In the genomic region with DNA sequence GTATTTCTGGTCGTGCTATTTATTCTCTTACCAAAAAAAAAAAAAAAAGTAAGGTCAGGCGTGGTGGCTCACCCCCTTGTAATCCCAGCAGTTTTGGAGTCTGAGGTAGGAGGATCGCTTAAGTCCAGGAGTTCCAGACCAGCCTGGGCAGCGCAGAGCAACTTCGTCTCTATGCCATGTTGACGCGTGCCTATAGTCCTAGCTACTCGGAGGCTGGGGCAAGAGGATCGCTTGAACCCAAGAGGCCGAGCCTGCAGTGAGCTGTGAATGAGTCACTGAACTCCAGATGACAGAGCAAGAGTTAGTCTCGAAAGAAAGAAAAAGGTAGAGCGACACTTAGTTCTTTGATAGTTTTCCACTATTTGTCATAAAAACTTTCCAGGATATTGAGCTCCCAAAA, we compare ENCODE assay signal across 10 cellular contexts. TPM values are rescaled to one million over a fixed set of nuclear protein-coding genes. Genes with fewer than 3 reads are reported as not detected.
DNase-seq lines count a peak whose midpoint lies in the region; ATAC-seq, FAIRE-seq and TF ChIP-seq lines count a peak whose summit lies in the region.
"Had no signal": no experiment of that assay in that cellular context is flagged by ENCODE, and none has a peak within 500 bp of the region (broad histone marks: within the 10 kb centered on the region; RNA-seq: fewer than 3 reads in every experiment).

No MANE protein-coding gene starts in this region.

- no peaks in the 10 kb centered on the region for H3K27me3 Mint-ChIP-seq in astrocyte (ENCODE audit: low read depth, unreplicated experiment)

- peak overlapping the region; percentile 97 for H2AFZ ChIP-seq in ACC112 (ENCODE audit: low read length, unreplicated experiment)
- H2AFZ ChIP-seq in MM.1S (ENCODE audit: low read length), result peak overlapping the region; percentile 86
- peak overlapping the region; percentile 85 for H2AFZ ChIP-seq in astrocyte (ENCODE audit: low read depth, low read length)
- no peak overlapping the region for H2AFZ ChIP-seq in neural cell (ENCODE audit: low read depth, low read length)

- WGBS in esophagus squamous epithelium, 2 donors, result 68 to 86% methylated on average over 7 to 12 of the region's 12 CpGs

- H3K27ac ChIP-seq in ACC112 (ENCODE audit: low read depth, low read length) (peak overlapping the region; percentile 81; the same call in 1 of the 2 replicates), MM.1S (ENCODE audit: low read length) (peak overlapping the region; percentile 93; the same call in 1 of the 2 replicates), astrocyte (ENCODE audit: low read depth, low read length) (no peak overlapping the region), neural cell (ENCODE audit: low read length) (no peak overlapping the region), esophagus squamous epithelium (peak overlapping the region in 1 of 4 donors; percentile 98)

- H3K9me3 Mint-ChIP-seq in astrocyte (ENCODE audit: unreplicated experiment), result no peaks in the 10 kb centered on the region

- peak overlapping the region; percentile 85 for H3K4me3 Mint-ChIP-seq in astrocyte (ENCODE audit: unreplicated experiment)

- no peak for DNase-seq in MM.1S
- no peak for DNase-seq in astrocyte (ENCODE audit: low read depth)
- no peak for DNase-seq in GM13977 (ENCODE audit: low spot score)
- DNase-seq in NCI-H1417 treated with DMSO at 0.1 percent for 48 hours (lab: John Stamatoyannopoulos, UW), result no peak
- DNase-seq in esophagus squamous epithelium (lab: John Stamatoyannopoulos, UW), result no peak
- DNase-seq: GOT3, NCI-H2171 had no signal

- H3K27ac Mint-ChIP-seq in astrocyte (ENCODE audit: unreplicated experiment), result peak overlapping the region; percentile 68

- H3K9me3 ChIP-seq in MM.1S (replicated peaks; ENCODE audit: insufficient read depth, low read length), result no peaks in the 10 kb centered on the region
- H3K9me3 ChIP-seq in astrocyte (ENCODE audit: insufficient read depth, low read depth, low read length), result no peaks in the 10 kb centered on the region
- H3K9me3 ChIP-seq in neural cell (ENCODE audit: low read length), result no peaks in the 10 kb centered on the region
- no peaks in the 10 kb centered on the region for H3K9me3 ChIP-seq in esophagus squamous epithelium

- intact Hi-C loops in esophagus squamous epithelium (cut with DNase I), result no loop called here

- no peak for TF ChIP-seq POLR2A in esophagus squamous epithelium (IDR thresholded peaks at IDR 0.05)

- H3K4me1 ChIP-seq in ACC112 (ENCODE audit: control insufficient read depth, insufficient read depth, low read length, unreplicated experiment), result peaks cover 13% of the 10 kb centered on the region
- H3K4me1 ChIP-seq in MM.1S (ENCODE audit: low read length), result peaks cover 19% of the 10 kb centered on the region
- H3K4me1 ChIP-seq in astrocyte (ENCODE audit: insufficient read depth, low read length), result peaks cover 18% of the 10 kb centered on the region
- peaks cover 18 to 35% (median 25%) of the 10 kb centered on the region in 3 donors for H3K4me1 ChIP-seq in esophagus squamous epithelium

- ATAC-seq in GM21786 (IDR thresholded peaks at IDR 0.05; ENCODE audit: unreplicated experiment), result no peak

- H3K27me3 ChIP-seq in ACC112 (ENCODE audit: insufficient read depth, low read length), result no peaks in the 10 kb centered on the region
- no peaks in the 10 kb centered on the region for H3K27me3 ChIP-seq in MM.1S (replicated peaks; ENCODE audit: insufficient read depth, low read length)
- H3K27me3 ChIP-seq in astrocyte (ENCODE audit: insufficient read depth, low read length), result no peaks in the 10 kb centered on the region
- no peaks in the 10 kb centered on the region for H3K27me3 ChIP-seq in neural cell (ENCODE audit: insufficient read depth, low read depth, low read length)
- H3K27me3 ChIP-seq in esophagus squamous epithelium, result no peaks in the 10 kb centered on the region

- H3F3A ChIP-seq in MM.1S (ENCODE audit: insufficient read depth, low read length), result peaks cover 24% of the 10 kb centered on the region
- H3F3A ChIP-seq in neural cell (ENCODE audit: insufficient read depth, low read length, poor library complexity, severe bottlenecking), result no peaks in the 10 kb centered on the region

- TF ChIP-seq RAD21 in neural cell (conservative IDR thresholded peaks at IDR 0.05), result no peak

- H3K4me2 ChIP-seq in MM.1S (ENCODE audit: low read depth, low read length) (peak overlapping the region; percentile 59), astrocyte (ENCODE audit: low read length) (peak overlapping the region; percentile 94), neural cell (ENCODE audit: low read length) (no peak overlapping the region)

- H3K79me2 ChIP-seq in ACC112 (ENCODE audit: control insufficient read depth, insufficient read depth, low read length, unreplicated experiment) (peaks cover 33% of the 10 kb centered on the region), MM.1S (ENCODE audit: low read length) (peaks cover 31% of the 10 kb centered on the region), astrocyte (ENCODE audit: insufficient read depth, low read length) (peaks cover 30% of the 10 kb centered on the region), neural cell (replicated peaks; ENCODE audit: insufficient read depth, low read length) (peaks cover 27% of the 10 kb centered on the region)

- peak overlapping the region; percentile 91 for H3K4me3 ChIP-seq in ACC112 (ENCODE audit: low read depth, low read length)
- peak overlapping the region; percentile 84 for H3K4me3 ChIP-seq in MM.1S (ENCODE audit: low read length)
- H3K4me3 ChIP-seq in astrocyte (ENCODE audit: insufficient read depth, low read depth, low read length), result no peak overlapping the region
- H3K4me3 ChIP-seq in neural cell (ENCODE audit: low read length), result peak overlapping the region; percentile 88
- peak overlapping the region in 2 of 4 donors; percentile 73 to 82 for H3K4me3 ChIP-seq in esophagus squamous epithelium

- H4K20me1 ChIP-seq in MM.1S (ENCODE audit: insufficient read depth, low read length), result peaks cover 16% of the 10 kb centered on the region
- peaks cover 30% of the 10 kb centered on the region for H4K20me1 ChIP-seq in astrocyte (ENCODE audit: insufficient read depth, low read length)
- peaks cover 6% of the 10 kb centered on the region for H4K20me1 ChIP-seq in neural cell (ENCODE audit: insufficient read depth)

- H3K36me3 Mint-ChIP-seq in astrocyte (ENCODE audit: low read depth, unreplicated experiment), result no peaks in the 10 kb centered on the region

- TF ChIP-seq CTCF in MM.1S (IDR thresholded peaks at IDR 0.05; ENCODE audit: low read length) (no peak), astrocyte (IDR thresholded peaks at IDR 0.05; ENCODE audit: insufficient read depth, low read depth, low read length) (no peak), neural cell (IDR thresholded peaks at IDR 0.05; ENCODE audit: poor library complexity, severe bottlenecking) (no peak), GM13977 (IDR thresholded peaks at IDR 0.05; ENCODE audit: extremely low read depth, insufficient read depth, missing control alignments) (no peak), esophagus squamous epithelium (IDR thresholded peaks at IDR 0.05) (no peak)

- no peak for TF ChIP-seq EP300 in neural cell (conservative IDR thresholded peaks at IDR 0.05; ENCODE audit: poor library complexity, severe bottlenecking)

- H3K4me1 Mint-ChIP-seq in astrocyte (ENCODE audit: low read depth, unreplicated experiment), result peaks cover 18% of the 10 kb centered on the region

- H3K36me3 ChIP-seq in ACC112 (ENCODE audit: insufficient read depth, low read length), result no peaks in the 10 kb centered on the region
- no peaks in the 10 kb centered on the region for H3K36me3 ChIP-seq in MM.1S (replicated peaks; ENCODE audit: insufficient read depth, low read length)
- no peaks in the 10 kb centered on the region for H3K36me3 ChIP-seq in astrocyte (ENCODE audit: insufficient read depth, low read length)
- H3K36me3 ChIP-seq in neural cell (ENCODE audit: insufficient read depth, low read length), result no peaks in the 10 kb centered on the region
- no peaks in the 10 kb centered on the region for H3K36me3 ChIP-seq in esophagus squamous epithelium

- no peak for FAIRE-seq in astrocyte (lab: Jason Lieb, UNC)

- H3K9me2 ChIP-seq in MM.1S (replicated peaks; ENCODE audit: insufficient read depth, low read length), result no peaks in the 10 kb centered on the region
- H3K9me2 ChIP-seq in neural cell (ENCODE audit: insufficient read depth, low read length), result no peaks in the 10 kb centered on the region

- in situ Hi-C loops in GM13977 (cut with MboI; ENCODE audit: low pct_unique_long_range_greater_than_20kb, low sequenced_read_pairs, unreplicated experiment), result no loop called here

- peak overlapping the region; percentile 95; the same call in 1 of the 2 replicates for H3K9ac ChIP-seq in MM.1S (ENCODE audit: low read length)
- peak overlapping the region; percentile 92 for H3K9ac ChIP-seq in astrocyte (ENCODE audit: low read length)
- no peak overlapping the region for H3K9ac ChIP-seq in neural cell (ENCODE audit: low read length)

TF ChIP-seq in neural cell, 6 proteins besides CTCF, POLR2A, EP300 and RAD21 (continues in another document):
- TF ChIP-seq REST (IDR thresholded peaks at IDR 0.05; ENCODE audit: borderline replicate concordance) (no peak), POLR2AphosphoS5 (IDR thresholded peaks at IDR 0.05) (no peak), TAF1 (IDR thresholded peaks at IDR 0.05; ENCODE audit: low read depth) (no peak)

RNA-seq across cellular contexts. Expression of gene TENT4B, which starts 1.4 kb away (rescaled TPM):
- total RNA-seq in astrocyte, result 16.1 and 17.0 TPM in 2 replicates
- polyA plus RNA-seq in neural cell, result 16.6 and 16.9 TPM in 2 replicates
- polyA minus RNA-seq in neural cell, result 27.8 and 30.8 TPM in 2 replicates
- total RNA-seq in esophagus squamous epithelium, result 10 to 100 TPM in 1 of 4 donors, 1 to 10 TPM in 3; 6.3 to 11.4 (median 8.4) TPM

Comparison
In these comparisons a context has a peak if more than half of its experiments do, and no peak if none do; other contexts are left out.
1. H3K27ac ChIP-seq: peak in ACC112 (single experiment) and MM.1S (single experiment); none in astrocyte (single experiment) and neural cell (single experiment).